ENCODE assay signal across 21 cellular contexts in genomic region chr10:78566216-78567135, GRCh38.
DNase-seq lines count a peak whose midpoint lies in the region; ATAC-seq and TF ChIP-seq lines count a peak whose summit lies in the region.
"Had no signal": no experiment of that assay in that cellular context is flagged by ENCODE, and none has a peak within 500 bp of the region (broad histone marks: within the 10 kb centered on the region; RNA-seq: fewer than 3 reads in every experiment).

No MANE protein-coding gene starts in this region.

- WGBS in mesodermal cell (ENCODE audit: insufficient coverage in 2 of 2), 2 experiments: 90 to 95% methylated on average over 5 to 9 of the region's 10 CpGs

- H3K27me3 Mint-ChIP-seq in brain: peaks cover 3% of the 10 kb centered on the region
- peaks cover 14% of the 10 kb centered on the region for H3K27me3 Mint-ChIP-seq in type B pancreatic cell

- intact Hi-C loops in cardiac septum (cut with DNase I): no loop called here

- H3K4me1 Mint-ChIP-seq in brain (peaks cover 84% of the 10 kb centered on the region), type B pancreatic cell (ENCODE audit: unreplicated experiment) (peaks cover 45% of the 10 kb centered on the region)
- H3K4me1 Mint-ChIP-seq: central memory CD8-positive, alpha-beta T cell had no signal

- ATAC-seq in GM21381 (IDR thresholded peaks at IDR 0.05; ENCODE audit: unreplicated experiment) (no peak), HG03175 (IDR thresholded peaks at IDR 0.05; ENCODE audit: unreplicated experiment) (no peak)
- ATAC-seq: CD8-positive, alpha-beta T cell; stimulated activated naive B cell treated with anti-CD40 and anti-IgM and Interleukin-4, amounts not matched to agents 10 μg/mL and 1 μg/mL and 100 μg/mL, for 72 hours had no signal

- H3K9me3 ChIP-seq in cardiac muscle cell (ENCODE audit: low read depth) (no peaks in the 10 kb centered on the region), mesodermal cell (ENCODE audit: control insufficient read depth, low read length) (no peaks in the 10 kb centered on the region)
- H3K9me3 ChIP-seq: neutrophil, SJCRH30, tibial nerve had no signal

- H3K36me3 ChIP-seq in cardiac muscle cell (no peaks in the 10 kb centered on the region), mesodermal cell (ENCODE audit: control insufficient read depth, insufficient read depth, low read length) (no peaks in the 10 kb centered on the region)
- H3K36me3 ChIP-seq: neutrophil, SJCRH30, tibial nerve had no signal

- H3K27me3 ChIP-seq in cardiac muscle cell: no peaks in the 10 kb centered on the region
- H3K27me3 ChIP-seq: neutrophil, SJCRH30, tibial nerve had no signal

- H3K27ac ChIP-seq in cardiac muscle cell (peak overlapping the region; percentile 84), mesodermal cell (ENCODE audit: low read depth, low read length, severe bottlenecking) (peak overlapping the region; percentile 13)
- H3K27ac ChIP-seq: neutrophil, SJCRH30, tibial nerve had no signal

- no peak overlapping the region for H3K4me3 ChIP-seq in cardiac muscle cell
- H3K4me3 ChIP-seq in mesodermal cell (ENCODE audit: extremely low read depth, insufficient read depth, low read length, poor library complexity, severe bottlenecking): no peak overlapping the region
- H3K4me3 ChIP-seq: SJCRH30, tibial nerve had no signal

- DNase-seq in cardiac muscle cell (ENCODE audit: low read depth in 1 of 2, low spot score in 1 of 2) (peak in 1 of 2 donors; percentile 27), cardiac septum (ENCODE audit: low spot score) (no peak), type B pancreatic cell (ENCODE audit: extremely low spot score, unreplicated experiment) (no peak), glomerular visceral epithelial cell (ENCODE audit: extremely low spot score) (no peak)
- DNase-seq: activated CD4-positive, CD25-positive, alpha-beta regulatory T cell treated with anti-CD3 and anti-CD28 coated beads, Interleukin-2, amount 50 U/mL, for 72 hours; CD8-positive, alpha-beta T cell; foreskin fibroblast; KG1; NCI-H1092; NCI-H69; OCI-M1; SJCRH30; stimulated activated naive B cell treated with anti-CD40 and anti-IgM and Interleukin-4, amounts not matched to agents 10 μg/mL and 1 μg/mL and 100 μg/mL, for 72 hours had no signal

- peaks cover 31% of the 10 kb centered on the region for H3K4me1 ChIP-seq in cardiac muscle cell (ENCODE audit: low read depth)
- peaks cover 24% of the 10 kb centered on the region for H3K4me1 ChIP-seq in mesodermal cell (ENCODE audit: control insufficient read depth, insufficient read depth, low read length, poor library complexity, severe bottlenecking)
- H3K4me1 ChIP-seq: SJCRH30 had no signal

- no peaks in the 10 kb centered on the region for H3K36me3 Mint-ChIP-seq in brain
- no peaks in the 10 kb centered on the region for H3K36me3 Mint-ChIP-seq in type B pancreatic cell
- H3K36me3 Mint-ChIP-seq: CD8-positive, alpha-beta T cell; stimulated activated naive B cell treated with anti-CD40 and anti-IgM and Interleukin-4, amounts not matched to agents 10 μg/mL and 1 μg/mL and 100 μg/mL, for 72 hours had no signal

- H3K27ac Mint-ChIP-seq in brain (peak overlapping the region in 4 of 5 experiments; percentile 13 to 91 (median 72)), type B pancreatic cell (peak overlapping the region; percentile 13)
- H3K27ac Mint-ChIP-seq: activated T-helper 1 cell treated with anti-CD3 and anti-CD28 coated beads, Interleukin-12 subunit alpha, Interleukin-12 subunit beta, Interleukin-2, Interleukin-4 antibody, amounts not matched to agents 30 ng/mL and 10 ng/mL and 1 ng/mL, durations not matched to agents 14 hours and 24 hours and 36 hours; CD8-positive, alpha-beta T cell; stimulated activated naive B cell treated with anti-CD40 and anti-IgM and Interleukin-4, amounts not matched to agents 10 μg/mL and 1 μg/mL and 100 μg/mL, for 72 hours had no signal

- H3K4me3 Mint-ChIP-seq in brain (no peak overlapping the region), type B pancreatic cell (no peak overlapping the region)
- H3K4me3 Mint-ChIP-seq: activated T-helper 1 cell treated with anti-CD3 and anti-CD28 coated beads, Interleukin-12 subunit alpha, Interleukin-12 subunit beta, Interleukin-2, Interleukin-4 antibody, amounts not matched to agents 30 ng/mL and 10 ng/mL and 1 ng/mL, durations not matched to agents 14 hours and 24 hours and 36 hours; CD8-positive, alpha-beta T cell; central memory CD8-positive, alpha-beta T cell; stimulated activated naive B cell treated with anti-CD40 and anti-IgM and Interleukin-4, amounts not matched to agents 10 μg/mL and 1 μg/mL and 100 μg/mL, for 72 hours had no signal

- TF ChIP-seq CTCF in cardiac muscle cell (IDR thresholded peaks at IDR 0.05; ENCODE audit: low read depth, low read length) (no peak), brain (conservative IDR thresholded peaks at IDR 0.05) (no peak), type B pancreatic cell (conservative IDR thresholded peaks at IDR 0.05) (no peak)

- H3K9me3 Mint-ChIP-seq in brain (peaks cover 0 to 9% (median 3%) of the 10 kb centered on the region in 5 experiments), type B pancreatic cell (no peaks in the 10 kb centered on the region)
- H3K9me3 Mint-ChIP-seq: activated T-helper 1 cell treated with anti-CD3 and anti-CD28 coated beads, Interleukin-12 subunit alpha, Interleukin-12 subunit beta, Interleukin-2, Interleukin-4 antibody, amounts not matched to agents 30 ng/mL and 10 ng/mL and 1 ng/mL, durations not matched to agents 14 hours and 24 hours and 36 hours; CD8-positive, alpha-beta T cell; central memory CD8-positive, alpha-beta T cell; stimulated activated naive B cell treated with anti-CD40 and anti-IgM and Interleukin-4, amounts not matched to agents 10 μg/mL and 1 μg/mL and 100 μg/mL, for 72 hours had no signal
